In the genomic region with DNA sequence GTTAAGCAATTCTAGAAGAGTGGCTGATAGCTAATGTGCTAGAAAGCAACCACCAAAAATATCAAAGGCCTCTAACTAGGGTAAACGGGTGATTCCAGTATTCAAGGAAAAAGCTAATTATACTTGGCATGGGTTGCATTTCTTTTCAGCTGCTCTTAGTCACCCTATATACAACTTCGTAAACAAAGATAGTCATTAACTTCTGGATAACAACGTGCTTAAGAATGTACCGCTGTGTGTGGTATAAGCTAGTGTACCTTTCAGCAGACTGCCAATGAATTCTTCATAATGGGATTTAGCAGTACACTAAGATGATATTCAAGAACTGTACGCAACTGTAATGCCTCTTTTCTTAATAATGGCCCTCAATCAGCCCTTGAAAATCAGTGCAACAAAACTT, we compare ENCODE assay signal across 26 cellular contexts. TPM values are rescaled to one million over a fixed set of nuclear protein-coding genes. Genes with fewer than 3 reads are reported as not detected.
DNase-seq lines count a peak whose midpoint lies in the region; ATAC-seq, FAIRE-seq and TF ChIP-seq lines count a peak whose summit lies in the region.
"Had no signal": no experiment of that assay in that cellular context is flagged by ENCODE, and none has a peak within 500 bp of the region (broad histone marks: within the 10 kb centered on the region; RNA-seq: fewer than 3 reads in every experiment).

No MANE protein-coding gene starts in this region.

- TF ChIP-seq POLR2A in body of pancreas (IDR thresholded peaks at IDR 0.05): no peak

- no peak overlapping the region for H3K9ac ChIP-seq in astrocyte (ENCODE audit: low read length)

- no peak overlapping the region for H3K4me3 Mint-ChIP-seq in astrocyte (ENCODE audit: unreplicated experiment)
- H3K4me3 Mint-ChIP-seq: activated naive CD8-positive, alpha-beta T cell treated with anti-CD3 and anti-CD28 coated beads, Interleukin-2, amount 10 ng/mL, durations not matched to agents 7 days and 5 days; activated T-helper 17 cell treated with anti-CD3 and anti-CD28 coated beads, Interleukin-2, amount 50 U/mL, for 72 hours; dendritic cell treated with granulocyte-macrophage colony-stimulating factor and Interleukin-4, amounts not matched to agents 40 ng/mL and 50 ng/mL, for 4 days; T-cell; type B pancreatic cell had no signal

- intact Hi-C loops in left colon (cut with DNase I, micrococcal nuclease): no loop called here
- intact Hi-C loops in body of pancreas (cut with DNase I): no loop called here

- ATAC-seq in left colon (peak; percentile 67), GM18907 (IDR thresholded peaks at IDR 0.05; ENCODE audit: unreplicated experiment) (no peak), body of pancreas (no peak), HG02938 (IDR thresholded peaks at IDR 0.05; ENCODE audit: unreplicated experiment) (no peak)
- ATAC-seq: activated T-helper 17 cell treated with anti-CD3 and anti-CD28 coated beads, Interleukin-2, amount 50 U/mL, for 72 hours; T-cell had no signal

- WGBS in body of pancreas, 2 donors: 65 to 70% methylated on average over 5 of the region's 5 CpGs

- H3K79me2 ChIP-seq in astrocyte (ENCODE audit: insufficient read depth, low read length): peaks cover 23% of the 10 kb centered on the region

- DNase-seq in ELR (ENCODE audit: low read depth) (peak; percentile 4), LNCaP clone FGC (ENCODE audit: low read depth) (peak; percentile 35), astrocyte (ENCODE audit: low read depth) (peak; percentile 59), left colon (no peak), body of pancreas (no peak)
- DNase-seq: activated CD4-positive, alpha-beta T cell treated with anti-CD3 and anti-CD28 coated beads for 48 hours; activated naive CD8-positive, alpha-beta T cell treated with anti-CD3 and anti-CD28 coated beads, Interleukin-2, amount 10 ng/mL, durations not matched to agents 7 days and 5 days; foreskin melanocyte; hippocampal formation; islet precursor cell; NCI-H1092; NCI-H526 treated with DMSO at 0.1 percent for 48 hours; OCI-M1; SHP77 treated with DMSO at 0.1 percent for 48 hours; spleen; stimulated activated CD4-positive, alpha-beta T cell treated with anti-CD3 and anti-CD28 coated beads, Interleukin-4, amount 100 ng/mL, for 24 hours; stomach; T-cell had no signal

- H3K4me2 ChIP-seq in astrocyte (ENCODE audit: low read length): no peak overlapping the region

- no peaks in the 10 kb centered on the region for H3K4me1 Mint-ChIP-seq in astrocyte (ENCODE audit: low read depth, unreplicated experiment)

- peaks cover 24% of the 10 kb centered on the region for H3K36me3 ChIP-seq in astrocyte (ENCODE audit: insufficient read depth, low read length)
- peaks cover under 1 to 10% of the 10 kb centered on the region in 2 donors for H3K36me3 ChIP-seq in body of pancreas (replicated peaks in 1 of 2; ENCODE audit: insufficient read depth in 1 of 2, low read depth in 2 of 2)

- no peak overlapping the region for H3K27ac ChIP-seq in astrocyte (ENCODE audit: low read depth, low read length)
- no peak overlapping the region for H3K27ac ChIP-seq in body of pancreas
- H3K27ac ChIP-seq: spleen, stomach had no signal

- H3K27me3 ChIP-seq in astrocyte (ENCODE audit: insufficient read depth, low read length) (no peaks in the 10 kb centered on the region), body of pancreas (no peaks in the 10 kb centered on the region)
- H3K27me3 ChIP-seq: spleen, stomach had no signal

- peaks cover 49% of the 10 kb centered on the region for H3K36me3 Mint-ChIP-seq in astrocyte (ENCODE audit: low read depth, unreplicated experiment)

- peaks cover 7% of the 10 kb centered on the region for H3K9me3 Mint-ChIP-seq in astrocyte (ENCODE audit: unreplicated experiment)
- H3K9me3 Mint-ChIP-seq: type B pancreatic cell had no signal

- TF ChIP-seq CTCF in LNCaP clone FGC (IDR thresholded peaks at IDR 0.05; ENCODE audit: control insufficient read depth, extremely low read depth, insufficient read depth): no peak
- TF ChIP-seq CTCF in astrocyte (IDR thresholded peaks at IDR 0.05; ENCODE audit: insufficient read depth, low read depth, low read length): no peak
- no peak for TF ChIP-seq CTCF in body of pancreas (IDR thresholded peaks at IDR 0.05)

- H3K27ac Mint-ChIP-seq in astrocyte (ENCODE audit: unreplicated experiment): no peak overlapping the region
- H3K27ac Mint-ChIP-seq: activated naive CD8-positive, alpha-beta T cell treated with anti-CD3 and anti-CD28 coated beads, Interleukin-2, amount 10 ng/mL, durations not matched to agents 7 days and 5 days; activated T-helper 17 cell treated with anti-CD3 and anti-CD28 coated beads, Interleukin-2, amount 50 U/mL, for 72 hours; dendritic cell treated with granulocyte-macrophage colony-stimulating factor and Interleukin-4, amounts not matched to agents 40 ng/mL and 50 ng/mL, for 4 days; type B pancreatic cell had no signal

- H3K9me3 ChIP-seq in astrocyte (ENCODE audit: insufficient read depth, low read depth, low read length) (no peaks in the 10 kb centered on the region), body of pancreas (no peaks in the 10 kb centered on the region)
- H3K9me3 ChIP-seq: stomach had no signal

- H3K4me1 ChIP-seq in astrocyte (ENCODE audit: insufficient read depth, low read length): no peaks in the 10 kb centered on the region
- H3K4me1 ChIP-seq in body of pancreas: peaks cover 5% of the 10 kb centered on the region

- H3K4me3 ChIP-seq in LNCaP clone FGC (ENCODE audit: low read depth, low read length) (no peak overlapping the region), astrocyte (ENCODE audit: insufficient read depth, low read depth, low read length) (no peak overlapping the region), body of pancreas (no peak overlapping the region)
- H3K4me3 ChIP-seq: lung, spleen, stomach had no signal

- H4K20me1 ChIP-seq in astrocyte (ENCODE audit: insufficient read depth, low read length): peaks cover 36% of the 10 kb centered on the region

- no peak overlapping the region for H2AFZ ChIP-seq in astrocyte (ENCODE audit: low read depth, low read length)

- no peaks in the 10 kb centered on the region for H3K27me3 Mint-ChIP-seq in astrocyte (ENCODE audit: low read depth, unreplicated experiment)
- H3K27me3 Mint-ChIP-seq: activated naive CD8-positive, alpha-beta T cell treated with anti-CD3 and anti-CD28 coated beads, Interleukin-2, amount 10 ng/mL, durations not matched to agents 7 days and 5 days; activated T-helper 17 cell treated with anti-CD3 and anti-CD28 coated beads, Interleukin-2, amount 50 U/mL, for 72 hours; dendritic cell treated with granulocyte-macrophage colony-stimulating factor and Interleukin-4, amounts not matched to agents 40 ng/mL and 50 ng/mL, for 4 days; T-cell; type B pancreatic cell had no signal

- peak; percentile 20 for FAIRE-seq in astrocyte (lab: Jason Lieb, UNC)
- FAIRE-seq: endothelial cell of umbilical vein had no signal

RNA-seq across cellular contexts. Expression of a gene that starts 42.2 kb away (rescaled TPM):
- total RNA-seq in astrocyte (2.4 and 2.6 TPM in 2 replicates), left colon (not detected), body of pancreas (not detected)
- total RNA-seq: endothelial cell of umbilical vein, HT1080, stomach had no signal

Comparison
In these comparisons a context has a peak if more than half of its experiments do, and no peak if none do; other contexts are left out.
1. DNase-seq: peak in ELR (single experiment), LNCaP clone FGC (single experiment) and astrocyte (single experiment); none in left colon (0 of 2) and body of pancreas (0 of 4).